In the genomic region with DNA sequence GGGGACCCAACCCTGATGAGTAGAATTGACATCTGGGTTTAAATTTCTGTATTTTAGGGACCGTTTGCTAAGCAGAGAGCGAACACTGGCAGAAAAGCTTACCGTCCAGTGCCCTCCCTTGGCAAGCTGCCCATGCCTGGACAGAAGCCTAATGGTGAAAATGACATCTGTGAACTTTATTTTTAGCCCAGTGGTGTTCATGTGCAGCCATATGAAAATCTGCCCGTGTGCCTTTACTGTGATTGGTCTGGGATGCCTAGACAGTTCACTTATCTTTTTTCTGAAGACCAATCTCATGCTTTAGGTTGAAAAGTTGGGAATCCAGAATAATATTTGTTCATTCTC, we compare ENCODE assay signal across 7 cellular contexts. TPM values are rescaled to one million over a fixed set of nuclear protein-coding genes. Genes with fewer than 3 reads are reported as not detected.
DNase-seq lines count a peak whose midpoint lies in the region; ATAC-seq and TF ChIP-seq lines count a peak whose summit lies in the region.

No MANE protein-coding gene starts in this region.

- 23% methylated on average over 3 to 4 of the region's 4 CpGs for WGBS in body of pancreas, 2 donors
- whole genome bisulfite sequencing in suprapubic skin: 49% methylated on average over 4 of the region's 4 CpGs

- no peak for TF ChIP-seq EP300 in suprapubic skin (IDR thresholded peaks at IDR 0.05)

- H3K9me3 ChIP-seq in body of pancreas (no peaks in the 10 kb centered on the region), suprapubic skin (no peaks in the 10 kb centered on the region)

- H4K20me1 ChIP-seq in KMS-11 (ENCODE audit: insufficient read depth): 0 out of 2 replicates have a peak, but pooled peaks cover 5% of the 10 kb centered on the region

- H3K4me1 ChIP-seq in KMS-11 (ENCODE audit: low read depth, poor library complexity, severe bottlenecking) (peaks cover 75% of the 10 kb centered on the region), body of pancreas (peaks cover 35% of the 10 kb centered on the region), suprapubic skin (peaks cover 19% of the 10 kb centered on the region)

- no peak for TF ChIP-seq CTCF in KMS-11 (conservative IDR thresholded peaks at IDR 0.05; ENCODE audit: low read depth, low read length)
- TF ChIP-seq CTCF in body of pancreas (IDR thresholded peaks at IDR 0.05): no peak
- TF ChIP-seq CTCF in suprapubic skin (IDR thresholded peaks at IDR 0.05): no peak

- peak overlapping the region; percentile 61; the same call in 1 of the 2 replicates for H2AFZ ChIP-seq in KMS-11 (ENCODE audit: low read depth)

- H3K27ac Mint-ChIP-seq in activated naive CD4-positive, alpha-beta T cell treated with anti-CD3 and anti-CD28 coated beads for 36 hours: no peak overlapping the region

- no peak for TF ChIP-seq POLR2A in body of pancreas (IDR thresholded peaks at IDR 0.05)
- TF ChIP-seq POLR2A in suprapubic skin (IDR thresholded peaks at IDR 0.05): no peak

- peaks cover 11% of the 10 kb centered on the region for H3K4me1 Mint-ChIP-seq in activated naive CD4-positive, alpha-beta T cell treated with anti-CD3 and anti-CD28 coated beads for 36 hours (ENCODE audit: low read depth)

- H3K27me3 Mint-ChIP-seq in activated naive CD4-positive, alpha-beta T cell treated with anti-CD3 and anti-CD28 coated beads for 36 hours (ENCODE audit: low read depth): peaks cover 4% of the 10 kb centered on the region

- H3K27ac ChIP-seq in KMS-11 (peak overlapping the region; percentile 69), body of pancreas (peak overlapping the region in 3 of 4 donors; percentile 89 to 94 (median 91)), suprapubic skin (no peak overlapping the region)

- CTCF ChIA-PET in activated naive CD4-positive, alpha-beta T cell treated with anti-CD3 and anti-CD28 coated beads for 36 hours (lab: Charles Lee): interaction anchor here (1.3 to 2.3 kb wide), 4 partner anchors 27 to 127 kb away, joined by 3 to 15 read pairs (median 6); no protein-coding TSS in a partner anchor

- peaks cover 76% of the 10 kb centered on the region for H3K79me2 ChIP-seq in KMS-11 (ENCODE audit: insufficient read depth, low read depth)

- intact Hi-C loops in body of pancreas (cut with DNase I) (no loop called here), left colon (cut with DNase I, micrococcal nuclease) (loop anchor here in 1 of 2 donors (10.0 kb wide), 1 partner anchor 113 kb away; no protein-coding TSS in a partner anchor)
- intact Hi-C loops in activated naive CD4-positive, alpha-beta T cell treated with anti-CD3 and anti-CD28 coated beads for 36 hours (cut with micrococcal nuclease): loop anchor here (2.0 to 10.0 kb wide), 4 partner anchors 70 to 427 kb away; no protein-coding TSS in a partner anchor

- H3K4me3 ChIP-seq in KMS-11 (IDR thresholded peaks at IDR 0.05; ENCODE audit: insufficient read depth, low read depth, low read length): peak overlapping the region; percentile 67
- H3K4me3 ChIP-seq in body of pancreas: peak overlapping the region in 1 of 2 donors; percentile 52
- peak overlapping the region; percentile 94 for H3K4me3 ChIP-seq in suprapubic skin

- ATAC-seq in body of pancreas (no peak), left colon (no peak), HG03045 (IDR thresholded peaks at IDR 0.05; ENCODE audit: unreplicated experiment) (no peak)

- no peak overlapping the region for H3K4me3 Mint-ChIP-seq in activated naive CD4-positive, alpha-beta T cell treated with anti-CD3 and anti-CD28 coated beads for 36 hours

- H3K36me3 Mint-ChIP-seq in activated naive CD4-positive, alpha-beta T cell treated with anti-CD3 and anti-CD28 coated beads for 36 hours (ENCODE audit: low read depth): no peaks in the 10 kb centered on the region

- peak overlapping the region; percentile 59 for H3K4me2 ChIP-seq in KMS-11

- no peaks in the 10 kb centered on the region for H3K9me3 Mint-ChIP-seq in activated naive CD4-positive, alpha-beta T cell treated with anti-CD3 and anti-CD28 coated beads for 36 hours

- peak overlapping the region; percentile 77 for H3K9ac ChIP-seq in KMS-11

- H3K27me3 ChIP-seq in KMS-11 (ENCODE audit: insufficient read depth, low read depth) (no peaks in the 10 kb centered on the region), body of pancreas (no peaks in the 10 kb centered on the region), suprapubic skin (no peaks in the 10 kb centered on the region)

- H3K36me3 ChIP-seq in KMS-11 (ENCODE audit: insufficient read depth) (peaks cover 19% of the 10 kb centered on the region; the same call in 1 of the 2 replicates), body of pancreas (replicated peaks in 1 of 2; ENCODE audit: insufficient read depth in 1 of 2, low read depth in 2 of 2) (no peaks in the 10 kb centered on the region), suprapubic skin (no peaks in the 10 kb centered on the region)

- DNase-seq in body of pancreas (peak; percentile 34 to 61 (median 43)), left colon (peak; percentile 26 to 44), suprapubic skin (ENCODE audit: low spot score in 2 of 2) (no peak), HuH-7 (ENCODE audit: low spot score) (no peak)
- DNase-seq in activated naive CD4-positive, alpha-beta T cell treated with anti-CD3 and anti-CD28 coated beads for 36 hours: no peak

RNA-seq across cellular contexts. Expression of a gene that starts 1.1 kb away (rescaled TPM):
- total RNA-seq in body of pancreas: 1 to 10 TPM; 6.2 to 6.6 TPM
- 10 to 100 TPM; 12.9 to 40.9 TPM for total RNA-seq in left colon
- total RNA-seq in suprapubic skin: under 1 TPM; 0.47 to 0.76 (median 0.55) TPM
- not detected for total RNA-seq in activated naive CD4-positive, alpha-beta T cell treated with anti-CD3 and anti-CD28 coated beads for 36 hours

RNA-seq across cellular contexts. Expression of a gene that starts 56.1 kb away (rescaled TPM):
- 10 to 100 TPM; 10.1 to 16.2 TPM for total RNA-seq in body of pancreas
- 1 to 10 TPM; 6.1 to 6.5 TPM for total RNA-seq in left colon
- 1 to 10 TPM in 2 of 4 donors, under 1 TPM in 2; 0.30 to 5.3 (median 0.98) TPM for total RNA-seq in suprapubic skin
- total RNA-seq in activated naive CD4-positive, alpha-beta T cell treated with anti-CD3 and anti-CD28 coated beads for 36 hours: not detected

Comparison
In these comparisons a context has a peak if more than half of its experiments do, and no peak if none do; other contexts are left out.
1. DNase-seq: peak in body of pancreas (4 of 4) and left colon (2 of 2); none in suprapubic skin (0 of 2), HuH-7 (single experiment) and activated naive CD4-positive, alpha-beta T cell treated with anti-CD3 and anti-CD28 coated beads for 36 hours (single experiment).
2. RNA of a gene that starts 1.1 kb away (total RNA-seq): 12.9 to 40.9 TPM in left colon and 6.2 to 6.6 TPM in body of pancreas; 0.47 to 0.76 TPM in suprapubic skin and not detected in activated naive CD4-positive, alpha-beta T cell treated with anti-CD3 and anti-CD28 coated beads for 36 hours; every median in the first group is over 4 times any median in the second.